ENCODE assay signal across 11 cellular contexts in genomic region chr10:132232553-132232949, GRCh38. TPM values are rescaled to one million over a fixed set of nuclear protein-coding genes. Genes with fewer than 3 reads are reported as not detected.
DNase-seq lines count a peak whose midpoint lies in the region; ATAC-seq and TF ChIP-seq lines count a peak whose summit lies in the region.
"Had no signal": no experiment of that assay in that cellular context is flagged by ENCODE, and none has a peak within 500 bp of the region (broad histone marks: within the 10 kb centered on the region; RNA-seq: fewer than 3 reads in every experiment).

No MANE protein-coding gene starts in this region.

- no peaks in the 10 kb centered on the region for H3K36me3 ChIP-seq in right atrium auricular region
- no peaks in the 10 kb centered on the region for H3K36me3 ChIP-seq in heart right ventricle
- H3K36me3 ChIP-seq: stomach had no signal

- H3K27me3 ChIP-seq in right atrium auricular region (no peaks in the 10 kb centered on the region), heart right ventricle (no peaks in the 10 kb centered on the region)
- H3K27me3 ChIP-seq: stomach had no signal

- no peaks in the 10 kb centered on the region for H3K9me3 ChIP-seq in right atrium auricular region
- no peaks in the 10 kb centered on the region for H3K9me3 ChIP-seq in heart right ventricle
- H3K9me3 ChIP-seq: stomach had no signal

- no peaks in the 10 kb centered on the region for H3K4me1 ChIP-seq in right atrium auricular region
- peaks cover 0 to 36% (median 0%) of the 10 kb centered on the region in 9 donors for H3K4me1 ChIP-seq in heart right ventricle

- intact Hi-C loops in Right ventricle myocardium superior (cut with DNase I): no loop called here
- intact Hi-C loops in heart right ventricle (cut with DNase I): no loop called here

- no peak overlapping the region for H3K27ac ChIP-seq in right atrium auricular region
- no peak overlapping the region for H3K27ac ChIP-seq in heart right ventricle
- H3K27ac ChIP-seq: stomach had no signal

- TF ChIP-seq CTCF in right atrium auricular region (IDR thresholded peaks at IDR 0.05) (no peak), heart right ventricle (IDR thresholded peaks at IDR 0.05) (peak in 1 of 9 donors; percentile 11)

- peak; percentile 72 for DNase-seq in Right ventricle myocardium superior
- no peak for DNase-seq in right atrium auricular region (ENCODE audit: low spot score)
- DNase-seq in SKM-1 treated with dmso at 0.1 percent for 144 hours (lab: John Stamatoyannopoulos, UW; ENCODE audit: unreplicated experiment): peak; percentile 68
- DNase-seq in heart right ventricle: peak; percentile 36 to 40
- DNase-seq in superior temporal gyrus (ENCODE audit: extremely low spot score): peak; percentile 36
- no peak for DNase-seq in HK-2 (ENCODE audit: unreplicated experiment)
- no peak for DNase-seq in NCI-H1694 (lab: John Stamatoyannopoulos, UW)
- DNase-seq: activated gamma-delta T cell treated with Interleukin-2 at 50 U/mL for 16 hours; effector memory CD4-positive, alpha-beta T cell; stomach had no signal

- 78 to 89% methylated on average over 16 of the region's 16 CpGs for WGBS in heart right ventricle, 2 donors

- ATAC-seq in Right ventricle myocardium superior (ENCODE audit: poor library complexity): peak; percentile 42
- peak in 2 of 8 donors; percentile 9 to 12 for ATAC-seq in heart right ventricle
- ATAC-seq in GM19324 (IDR thresholded peaks at IDR 0.05; ENCODE audit: low FRiP score, unreplicated experiment): no peak

- no peak overlapping the region for H3K4me3 ChIP-seq in right atrium auricular region
- no peak overlapping the region for H3K4me3 ChIP-seq in heart right ventricle
- H3K4me3 ChIP-seq: stomach had no signal

RNA-seq across cellular contexts. Expression of gene DPYSL4, which starts 45.8 kb away (rescaled TPM):
- total RNA-seq in Right ventricle myocardium superior (31.7 TPM), right atrium auricular region (1 to 10 TPM; 3.4 to 4.1 TPM), heart right ventricle (10 to 100 TPM in 9 of 10 donors, 1 to 10 TPM in 1; 9.4 to 78.9 (median 32.6) TPM)
- polyA plus RNA-seq in heart right ventricle: 10 to 100 TPM in 1 of 2 donors, 1 to 10 TPM in 1; 2.4 to 19.2 TPM

Comparison
In these comparisons a context has a peak if more than half of its experiments do, and no peak if none do; other contexts are left out.
1. DNase-seq: peak in Right ventricle myocardium superior (single experiment), SKM-1 treated with dmso at 0.1 percent for 144 hours (single experiment), heart right ventricle (2 of 2) and superior temporal gyrus (single experiment); none in right atrium auricular region (single experiment), HK-2 (single experiment) and NCI-H1694 (single experiment).